ENCODE assay signal across 14 cellular contexts in genomic region chr9:76570820-76571219, GRCh38.
DNase-seq lines count a peak whose midpoint lies in the region; ATAC-seq and TF ChIP-seq lines count a peak whose summit lies in the region.
"Had no signal": no experiment of that assay in that cellular context is flagged by ENCODE, and none has a peak within 500 bp of the region (broad histone marks: within the 10 kb centered on the region; RNA-seq: fewer than 3 reads in every experiment).

No MANE protein-coding gene starts in this region.

- CTCF ChIA-PET in T-cell (lab: Charles Lee), result no interaction called here

- H3K4me2 ChIP-seq in DOHH2 (ENCODE audit: low read length), result peak overlapping the region; percentile 81

- TF ChIP-seq CTCF in DOHH2 (IDR thresholded peaks at IDR 0.05; ENCODE audit: low read depth, low read length, poor library complexity, severe bottlenecking), result no peak

- no peaks in the 10 kb centered on the region for H3K9me3 ChIP-seq in DOHH2 (ENCODE audit: control insufficient read depth, insufficient read depth, low read length)
- H3K9me3 ChIP-seq: Caco-2 had no signal

- H3F3A ChIP-seq in DOHH2 (ENCODE audit: control insufficient read depth, insufficient read depth), result peaks cover 18% of the 10 kb centered on the region

- H4K20me1 ChIP-seq in DOHH2 (ENCODE audit: control insufficient read depth, insufficient read depth, low read depth, low read length), result no peaks in the 10 kb centered on the region

- H3K36me3 Mint-ChIP-seq in T-cell (no peaks in the 10 kb centered on the region), immature natural killer cell (peaks cover 0 to 11% (median 5%) of the 10 kb centered on the region in 3 donors)

- POLR2A ChIA-PET in T-cell (lab: Charles Lee), result no interaction called here

- H3K9me3 Mint-ChIP-seq in T-cell, result peaks cover 6 to 10% (median 9%) of the 10 kb centered on the region in 3 donors
- no peaks in the 10 kb centered on the region for H3K9me3 Mint-ChIP-seq in immature natural killer cell

- no peak for TF ChIP-seq POLR2A in GM18505 (IDR thresholded peaks at IDR 0.05; ENCODE audit: borderline replicate concordance, extremely low read depth, insufficient read depth, insufficient read length)

- peak overlapping the region; percentile 41 for H3K27ac ChIP-seq in DOHH2 (ENCODE audit: low read depth, low read length)

- DNase-seq in SKM-1 treated with dmso at 0.1 percent for 144 hours (lab: John Stamatoyannopoulos, UW; ENCODE audit: unreplicated experiment) (peak; percentile 48), SKM-1 (lab: John Stamatoyannopoulos, UW; ENCODE audit: unreplicated experiment) (no peak), T-cell (no peak), immature natural killer cell (no peak)
- no peak for DNase-seq in stimulated activated naive CD4-positive, alpha-beta T cell treated with Interleukin-2 at 50 U/mL for 16 hours (lab: John Stamatoyannopoulos, UW)
- DNase-seq: activated CD8-positive, alpha-beta memory T cell treated with anti-CD3 and anti-CD28 coated beads, Interleukin-2, amount 50 U/mL, for 4 hours; anterior cingulate cortex; Caco-2; NCI-H2029; NCI-H69; substantia nigra had no signal

- H3K4me3 Mint-ChIP-seq in T-cell, result peak overlapping the region; percentile 46 to 69 (median 61)
- peak overlapping the region; percentile 81 to 89 (median 86) for H3K4me3 Mint-ChIP-seq in immature natural killer cell

- H3K27ac Mint-ChIP-seq in T-cell (no peak overlapping the region), immature natural killer cell (peak overlapping the region; percentile 61 to 82 (median 70))

- H3K27me3 Mint-ChIP-seq in T-cell (peaks cover 20 to 34% of the 10 kb centered on the region in 2 donors), immature natural killer cell (ENCODE audit: low read depth in 3 of 3) (peaks cover 1 to 5% (median 3%) of the 10 kb centered on the region in 3 donors)

- peaks cover 53% of the 10 kb centered on the region for H3K4me1 ChIP-seq in DOHH2 (ENCODE audit: control insufficient read depth, low read length)
- H3K4me1 ChIP-seq: Caco-2 had no signal

- H3K4me3 ChIP-seq in DOHH2 (ENCODE audit: low read length), result peak overlapping the region; percentile 63

- H3K9me2 ChIP-seq in DOHH2 (replicated peaks; ENCODE audit: control insufficient read depth, low read length), result no peaks in the 10 kb centered on the region

- H3K4me1 Mint-ChIP-seq in T-cell (peaks cover 0 to 26% (median 16%) of the 10 kb centered on the region in 3 donors), immature natural killer cell (peaks cover 50 to 70% of the 10 kb centered on the region in 2 donors)

- ATAC-seq in T-cell (replicated peaks in 1 of 4) (no peak), GM18505 (IDR thresholded peaks at IDR 0.05; ENCODE audit: unreplicated experiment) (no peak), HG02840 (IDR thresholded peaks at IDR 0.05; ENCODE audit: low FRiP score, unreplicated experiment) (no peak)

- no peaks in the 10 kb centered on the region for H3K36me3 ChIP-seq in DOHH2 (ENCODE audit: control insufficient read depth, low read length)

- H3K27me3 ChIP-seq in DOHH2 (ENCODE audit: control insufficient read depth, low read length), result no peaks in the 10 kb centered on the region

- no peaks in the 10 kb centered on the region for H3K79me2 ChIP-seq in DOHH2 (ENCODE audit: control insufficient read depth, low read length)

Comparison
In these comparisons a context has a peak if more than half of its experiments do, and no peak if none do; other contexts are left out.
1. H3K27ac Mint-ChIP-seq: peak in immature natural killer cell (6 of 6); none in T-cell (0 of 2).